In genomic region chr1:228212415-228212965, GRCh38 we compare ENCODE assay signal across 10 cellular contexts. TPM values are rescaled to one million over a fixed set of nuclear protein-coding genes. Genes with fewer than 3 reads are reported as not detected.
DNase-seq lines count a peak whose midpoint lies in the region; TF ChIP-seq lines count a peak whose summit lies in the region.
"Had no signal": no experiment of that assay in that cellular context is flagged by ENCODE, and none has a peak within 500 bp of the region (broad histone marks: within the 10 kb centered on the region; RNA-seq: fewer than 3 reads in every experiment).

No MANE protein-coding gene starts in this region.

- peaks cover 2% of the 10 kb centered on the region for H3K4me1 Mint-ChIP-seq in activated CD4-positive, alpha-beta memory T cell treated with anti-CD3 and anti-CD28 coated beads for 36 hours (ENCODE audit: low read depth)
- peaks cover 6% of the 10 kb centered on the region for H3K4me1 Mint-ChIP-seq in activated CD4-positive, alpha-beta memory T cell treated with anti-CD3 and anti-CD28 coated beads, Interleukin-2, amount 10 ng/mL, durations not matched to agents 7 days and 5 days
- H3K4me1 Mint-ChIP-seq in endothelial cell (ENCODE audit: unreplicated experiment), result no peaks in the 10 kb centered on the region

- no peaks in the 10 kb centered on the region for H3K27me3 Mint-ChIP-seq in activated CD4-positive, alpha-beta memory T cell treated with anti-CD3 and anti-CD28 coated beads for 36 hours
- H3K27me3 Mint-ChIP-seq in activated CD4-positive, alpha-beta memory T cell treated with anti-CD3 and anti-CD28 coated beads, Interleukin-2, amount 10 ng/mL, durations not matched to agents 7 days and 5 days, result no peaks in the 10 kb centered on the region
- peaks cover 8% of the 10 kb centered on the region for H3K27me3 Mint-ChIP-seq in endothelial cell (ENCODE audit: unreplicated experiment)

- no peaks in the 10 kb centered on the region for H3K36me3 Mint-ChIP-seq in activated CD4-positive, alpha-beta memory T cell treated with anti-CD3 and anti-CD28 coated beads for 36 hours
- no peaks in the 10 kb centered on the region for H3K36me3 Mint-ChIP-seq in activated CD4-positive, alpha-beta memory T cell treated with anti-CD3 and anti-CD28 coated beads, Interleukin-2, amount 10 ng/mL, durations not matched to agents 7 days and 5 days (ENCODE audit: low read depth)
- no peaks in the 10 kb centered on the region for H3K36me3 Mint-ChIP-seq in endothelial cell (ENCODE audit: low read depth, unreplicated experiment)

- TF ChIP-seq CTCF in ascending aorta (IDR thresholded peaks at IDR 0.05) (no peak), suprapubic skin (IDR thresholded peaks at IDR 0.05) (no peak), endothelial cell (IDR thresholded peaks at IDR 0.05; ENCODE audit: unreplicated experiment) (no peak)

- no peaks in the 10 kb centered on the region for H3K9me3 Mint-ChIP-seq in activated CD4-positive, alpha-beta memory T cell treated with anti-CD3 and anti-CD28 coated beads for 36 hours
- H3K9me3 Mint-ChIP-seq in activated CD4-positive, alpha-beta memory T cell treated with anti-CD3 and anti-CD28 coated beads, Interleukin-2, amount 10 ng/mL, durations not matched to agents 7 days and 5 days, result no peaks in the 10 kb centered on the region
- no peaks in the 10 kb centered on the region for H3K9me3 Mint-ChIP-seq in endothelial cell (ENCODE audit: unreplicated experiment)
- H3K9me3 Mint-ChIP-seq: T-helper 1 cell treated with Interleukin-12 subunit alpha and Interleukin-12 subunit beta and Interleukin-4 antibody, amounts not matched to agents 30 μg/mL and 1 μg/mL, for 36 hours had no signal

- H3K36me3 ChIP-seq in ascending aorta, result no peaks in the 10 kb centered on the region
- no peaks in the 10 kb centered on the region for H3K36me3 ChIP-seq in suprapubic skin

- H3K4me3 ChIP-seq in ascending aorta, result peak overlapping the region; percentile 48 to 73
- H3K4me3 ChIP-seq in suprapubic skin, result peak overlapping the region; percentile 55

- H3K27ac ChIP-seq in ascending aorta, result no peak overlapping the region
- no peak overlapping the region for H3K27ac ChIP-seq in suprapubic skin
- H3K27ac ChIP-seq: GM23248 had no signal

- WGBS in suprapubic skin, result 26% methylated on average over 3 of the region's 66 CpGs

- peak overlapping the region; percentile 39 for H3K4me3 Mint-ChIP-seq in activated CD4-positive, alpha-beta memory T cell treated with anti-CD3 and anti-CD28 coated beads for 36 hours
- no peak overlapping the region for H3K4me3 Mint-ChIP-seq in activated CD4-positive, alpha-beta memory T cell treated with anti-CD3 and anti-CD28 coated beads, Interleukin-2, amount 10 ng/mL, durations not matched to agents 7 days and 5 days
- no peak overlapping the region for H3K4me3 Mint-ChIP-seq in endothelial cell (ENCODE audit: unreplicated experiment)

- CTCF ChIA-PET in activated CD4-positive, alpha-beta memory T cell treated with anti-CD3 and anti-CD28 coated beads for 36 hours (lab: Charles Lee), result interaction anchor here (0.8 to 1.9 kb wide), 2 partner anchors 82 to 302 kb away, joined by 3 to 6 read pairs; no protein-coding TSS in a partner anchor
- CTCF ChIA-PET in activated CD4-positive, alpha-beta memory T cell treated with anti-CD3 and anti-CD28 coated beads, Interleukin-2, amount 10 ng/mL, durations not matched to agents 7 days and 5 days (lab: Charles Lee), result interaction anchor here (0.6 kb wide), 1 partner anchor 33 kb away, joined by 3 read pairs; no protein-coding TSS in a partner anchor

- DNase-seq in activated CD4-positive, alpha-beta memory T cell treated with anti-CD3 and anti-CD28 coated beads for 36 hours, result no peak
- no peak for DNase-seq in activated CD4-positive, alpha-beta memory T cell treated with anti-CD3 and anti-CD28 coated beads, Interleukin-2, amount 10 ng/mL, durations not matched to agents 7 days and 5 days
- DNase-seq in ascending aorta (ENCODE audit: low spot score in 2 of 2) (no peak), left kidney (ENCODE audit: low read depth, low spot score) (peak; percentile 53), suprapubic skin (ENCODE audit: low spot score in 2 of 2) (peak in 1 of 2 donors; percentile 77), middle frontal gyrus (ENCODE audit: extremely low spot score, low spot score) (no peak), endothelial cell (ENCODE audit: low spot score) (no peak)
- no peak for DNase-seq in stimulated activated CD4-positive, alpha-beta T cell treated with anti-CD3 and anti-CD28 coated beads, Interleukin-15, amount 100 ng/mL, for 24 hours

- H3K9me3 ChIP-seq in ascending aorta (no peaks in the 10 kb centered on the region), suprapubic skin (no peaks in the 10 kb centered on the region)

- H3K4me1 ChIP-seq in ascending aorta, result peaks cover 8 to 14% of the 10 kb centered on the region in 2 donors
- H3K4me1 ChIP-seq in suprapubic skin, result peaks cover 19% of the 10 kb centered on the region

- no peaks in the 10 kb centered on the region for H3K27me3 ChIP-seq in ascending aorta
- H3K27me3 ChIP-seq in suprapubic skin, result peaks cover 18% of the 10 kb centered on the region

- POLR2A ChIA-PET in activated CD4-positive, alpha-beta memory T cell treated with anti-CD3 and anti-CD28 coated beads for 36 hours (lab: Charles Lee), result no interaction called here
- POLR2A ChIA-PET in activated CD4-positive, alpha-beta memory T cell treated with anti-CD3 and anti-CD28 coated beads, Interleukin-2, amount 10 ng/mL, durations not matched to agents 7 days and 5 days (lab: Charles Lee), result no interaction called here

- intact Hi-C loops in activated CD4-positive, alpha-beta memory T cell treated with anti-CD3 and anti-CD28 coated beads for 36 hours (cut with micrococcal nuclease), result no loop called here
- intact Hi-C loops in ascending aorta (cut with DNase I), result loop anchor here (2.0 to 10.0 kb wide), 3 partner anchors 65 to 304 kb away; partner anchors contain the start of gene TRIM11

- H3K27ac Mint-ChIP-seq in activated CD4-positive, alpha-beta memory T cell treated with anti-CD3 and anti-CD28 coated beads for 36 hours, result no peak overlapping the region
- H3K27ac Mint-ChIP-seq in activated CD4-positive, alpha-beta memory T cell treated with anti-CD3 and anti-CD28 coated beads, Interleukin-2, amount 10 ng/mL, durations not matched to agents 7 days and 5 days, result no peak overlapping the region
- H3K27ac Mint-ChIP-seq in endothelial cell (ENCODE audit: unreplicated experiment), result no peak overlapping the region

- TF ChIP-seq POLR2A in suprapubic skin (IDR thresholded peaks at IDR 0.05), result no peak

- TF ChIP-seq EP300 in suprapubic skin (IDR thresholded peaks at IDR 0.05), result no peak

RNA-seq across cellular contexts. Expression of gene OBSCN, which starts 4.6 kb away (rescaled TPM):
- 10 to 100 TPM; 14.3 to 14.9 TPM for total RNA-seq in activated CD4-positive, alpha-beta memory T cell treated with anti-CD3 and anti-CD28 coated beads for 36 hours
- total RNA-seq in activated CD4-positive, alpha-beta memory T cell treated with anti-CD3 and anti-CD28 coated beads, Interleukin-2, amount 10 ng/mL, durations not matched to agents 7 days and 5 days, result 1 to 10 TPM; 6.6 to 8.0 TPM
- total RNA-seq in ascending aorta (28.6 TPM), suprapubic skin (10 to 100 TPM; 15.0 to 46.6 (median 34.4) TPM), endothelial cell (ENCODE audit: unreplicated experiment) (16.9 TPM)

RNA-seq across cellular contexts. Expression of gene IBA57, which starts 46.9 kb away (rescaled TPM):
- total RNA-seq in activated CD4-positive, alpha-beta memory T cell treated with anti-CD3 and anti-CD28 coated beads for 36 hours, result 1 to 10 TPM; 3.8 to 4.8 TPM
- total RNA-seq in activated CD4-positive, alpha-beta memory T cell treated with anti-CD3 and anti-CD28 coated beads, Interleukin-2, amount 10 ng/mL, durations not matched to agents 7 days and 5 days, result 1 to 10 TPM; 4.5 to 5.2 TPM
- 55.6 TPM for total RNA-seq in ascending aorta
- total RNA-seq in suprapubic skin, result 10 to 100 TPM in 2 of 4 donors, 1 to 10 TPM in 2; 9.2 to 22.4 (median 12.4) TPM
- total RNA-seq in endothelial cell (ENCODE audit: unreplicated experiment), result 11.5 TPM
